ENCODE assay signal across 22 cellular contexts in genomic region chr5:40505031-40505430, GRCh38.
"Had no signal": no experiment of that assay in that cellular context is flagged by ENCODE, and none has a peak within 500 bp of the region (broad histone marks: within the 10 kb centered on the region; RNA-seq: fewer than 3 reads in every experiment).

No MANE protein-coding gene starts in this region.

- H3K27ac ChIP-seq: epithelial cell of prostate, esophagus muscularis mucosa, spleen, testis, tibial nerve, upper lobe of right lung, vagina had no signal

- DNase-seq: effector memory CD8-positive, alpha-beta T cell; foreskin melanocyte; head of caudate nucleus; hippocampal formation; kidney glomerular epithelial cell; mammary epithelial cell; naive thymus-derived CD4-positive, alpha-beta T cell; nephron progenitor cell; posterior cingulate gyrus; spleen; stimulated activated CD4-positive, alpha-beta T cell treated with anti-CD3 and anti-CD28 coated beads, Interleukin-15, amount 100 ng/mL, for 24 hours; stimulated activated CD4-positive, alpha-beta T cell treated with anti-CD3 and anti-CD28 coated beads, Interleukin-1b, Interleukin-23, amount 100 ng/mL, for 48 hours; stimulated activated CD4-positive, alpha-beta T cell treated with anti-CD3 and anti-CD28 coated beads, Interleukin-4, amount 100 ng/mL, for 24 hours; stimulated activated naive B cell treated with anti-CD40 and anti-IgM and Interleukin-4, amounts not matched to agents 10 μg/mL and 1 μg/mL and 100 μg/mL, for 72 hours; stimulated activated naive CD8-positive, alpha-beta T cell treated with anti-CD3 and anti-CD28 coated beads, Interleukin-15, amount 100 ng/mL, for 72 hours; testis; upper lobe of right lung had no signal

- H3K4me1 ChIP-seq: esophagus muscularis mucosa, testis, tibial nerve, upper lobe of right lung, vagina had no signal

- H3K27me3 ChIP-seq: esophagus muscularis mucosa, spleen, testis, tibial nerve, upper lobe of right lung, vagina had no signal

- H3K9me3 ChIP-seq: esophagus muscularis mucosa, spleen, testis, tibial nerve, upper lobe of right lung, vagina had no signal

- H3K4me3 ChIP-seq: esophagus muscularis mucosa, spleen, testis, tibial nerve, upper lobe of right lung, vagina had no signal

- H3K36me3 ChIP-seq: esophagus muscularis mucosa, spleen, tibial nerve, upper lobe of right lung, vagina had no signal

- ATAC-seq: effector memory CD8-positive, alpha-beta T cell; naive thymus-derived CD4-positive, alpha-beta T cell; sciatic nerve; stimulated activated naive B cell treated with anti-CD40 and anti-IgM and Interleukin-4, amounts not matched to agents 10 μg/mL and 1 μg/mL and 100 μg/mL, for 72 hours; stimulated activated naive CD8-positive, alpha-beta T cell treated with anti-CD3 and anti-CD28 coated beads, Interleukin-15, amount 100 ng/mL, for 72 hours; upper lobe of right lung had no signal
